ENCODE assay signal across 11 cellular contexts in genomic region chr16:31182391-31182790, GRCh38. TPM values are rescaled to one million over a fixed set of nuclear protein-coding genes. Genes with fewer than 3 reads are reported as not detected.
DNase-seq lines count a peak whose midpoint lies in the region; ATAC-seq and TF ChIP-seq lines count a peak whose summit lies in the region.
"Had no signal": no experiment of that assay in that cellular context is flagged by ENCODE, and none has a peak within 500 bp of the region (broad histone marks: within the 10 kb centered on the region; RNA-seq: fewer than 3 reads in every experiment).

No MANE protein-coding gene starts in this region.

- ATAC-seq in HG02885 (IDR thresholded peaks at IDR 0.05; ENCODE audit: poor library complexity, unreplicated experiment) (no peak), GM19467 (IDR thresholded peaks at IDR 0.05; ENCODE audit: unreplicated experiment) (no peak), HG03175 (IDR thresholded peaks at IDR 0.05; ENCODE audit: unreplicated experiment) (no peak)

- POLR2A ChIA-PET in Caco-2 (lab: Charles Lee): no interaction called here

- no peak for TF ChIP-seq CTCF in Caco-2 (IDR thresholded peaks at IDR 0.05; ENCODE audit: insufficient read depth in 1 of 2, low read depth in 1 of 2, low read length in 1 of 2, severe bottlenecking in 1 of 2, unreplicated experiment in 1 of 2)
- no peak for TF ChIP-seq CTCF in neutrophil (IDR thresholded peaks at IDR 0.05)

- 48 to 51% methylated on average over 7 of the region's 7 CpGs for WGBS in ectodermal cell, 2 experiments

- H3K4me3 ChIP-seq in Caco-2 (ENCODE audit: low read depth, low read length) (no peak overlapping the region), NT2/D1 (ENCODE audit: insufficient read length, low read depth) (peak overlapping the region; percentile 97), ectodermal cell (ENCODE audit: insufficient read depth, low read depth, low read length) (peak overlapping the region; percentile 98), neutrophil (ENCODE audit: low read depth in 1 of 2, low read length in 1 of 2) (peak overlapping the region; percentile 94 to 96)

- H3K27ac Mint-ChIP-seq in Caco-2 (ENCODE audit: unreplicated experiment): no peak overlapping the region

- BruUV-seq in Caco-2 (replicated peaks; lab: Mats Ljungman, UMichigan): no TSS peak

- H3K4me3 Mint-ChIP-seq in Caco-2 (ENCODE audit: unreplicated experiment): peak overlapping the region; percentile 97

- peak overlapping the region; percentile 77 for H3K9ac ChIP-seq in NT2/D1 (ENCODE audit: insufficient read length, low read depth)

- H3K36me3 Mint-ChIP-seq in Caco-2 (ENCODE audit: insufficient read depth, unreplicated experiment): peaks cover 83% of the 10 kb centered on the region

- peaks cover 13% of the 10 kb centered on the region for H3K4me1 Mint-ChIP-seq in Caco-2 (ENCODE audit: low read depth, unreplicated experiment)

- no peaks in the 10 kb centered on the region for H3K27me3 Mint-ChIP-seq in Caco-2 (ENCODE audit: insufficient read depth, unreplicated experiment)

- intact Hi-C loops in Caco-2 (cut with micrococcal nuclease; ENCODE audit: unreplicated experiment): no loop called here

- H3K4me1 ChIP-seq in Caco-2 (no peaks in the 10 kb centered on the region), NT2/D1 (ENCODE audit: insufficient read depth, insufficient read length) (peaks cover 11% of the 10 kb centered on the region), ectodermal cell (ENCODE audit: control insufficient read depth, insufficient read depth, low read length) (peaks cover 7% of the 10 kb centered on the region), neutrophil (ENCODE audit: control insufficient read depth in 1 of 2, insufficient read depth in 1 of 2, low read depth in 1 of 2, low read length in 1 of 2) (peaks cover 54 to 62% of the 10 kb centered on the region in 2 experiments)

- H3K27me3 ChIP-seq in Caco-2 (replicated peaks; ENCODE audit: control insufficient read depth, insufficient read depth, low read length) (no peaks in the 10 kb centered on the region), NT2/D1 (ENCODE audit: insufficient read depth, insufficient read length) (no peaks in the 10 kb centered on the region), ectodermal cell (ENCODE audit: control insufficient read depth, insufficient read depth, low read length, poor library complexity, severe bottlenecking) (no peaks in the 10 kb centered on the region), neutrophil (no peaks in the 10 kb centered on the region)
- H3K27me3 ChIP-seq: uterus had no signal

- H3K36me3 ChIP-seq in Caco-2 (ENCODE audit: control insufficient read depth, insufficient read depth, low read length) (peaks cover 2% of the 10 kb centered on the region), NT2/D1 (ENCODE audit: insufficient read depth, insufficient read length, low read length) (peaks cover 68% of the 10 kb centered on the region), ectodermal cell (ENCODE audit: control insufficient read depth, insufficient read depth, low read length) (peaks cover 35% of the 10 kb centered on the region), neutrophil (peaks cover 49% of the 10 kb centered on the region)
- H3K36me3 ChIP-seq: uterus had no signal

- H3K9me3 Mint-ChIP-seq in Caco-2 (ENCODE audit: unreplicated experiment): no peaks in the 10 kb centered on the region

- no peak overlapping the region for H3K27ac ChIP-seq in ectodermal cell (ENCODE audit: insufficient read depth, low read depth, low read length, poor library complexity, severe bottlenecking)
- H3K27ac ChIP-seq in neutrophil: peak overlapping the region; percentile 93
- H3K27ac ChIP-seq: uterus had no signal

- CTCF ChIA-PET in Caco-2 (lab: Charles Lee): no interaction called here

- no peaks in the 10 kb centered on the region for H3K9me3 ChIP-seq in Caco-2
- H3K9me3 ChIP-seq in NT2/D1 (ENCODE audit: insufficient read depth, low read length): no peaks in the 10 kb centered on the region
- H3K9me3 ChIP-seq in ectodermal cell (ENCODE audit: control insufficient read depth, low read length): no peaks in the 10 kb centered on the region
- H3K9me3 ChIP-seq in neutrophil: no peaks in the 10 kb centered on the region
- H3K9me3 ChIP-seq: uterus had no signal

- DNase-seq in Caco-2: no peak
- DNase-seq in NT2/D1 (ENCODE audit: low read depth, low spot score): no peak
- no peak for DNase-seq in GM19240 (ENCODE audit: insufficient read length, low spot score)
- DNase-seq: uterus had no signal

RNA-seq across cellular contexts. Expression of gene FUS, which starts 2.5 kb away (rescaled TPM):
- 489 and 490 TPM in 2 replicates for total RNA-seq in Caco-2 (2022)
- 960 TPM for polyA plus RNA-seq in ectodermal cell (2013, experiment 1 of 4)
- 1,022 TPM for polyA plus RNA-seq in ectodermal cell (2013, experiment 2 of 4)
- polyA plus RNA-seq in ectodermal cell (2013, experiment 3 of 4): 547 TPM
- polyA plus RNA-seq in ectodermal cell (2013, experiment 4 of 4): 612 TPM

RNA-seq across cellular contexts. Expression of gene PYCARD, which starts 20.2 kb away (rescaled TPM):
- total RNA-seq in Caco-2 (2022): 0.49 and 0.84 TPM in 2 replicates
- polyA plus RNA-seq in ectodermal cell (2013, experiment 1 of 4): 0.48 TPM
- 1.1 TPM for polyA plus RNA-seq in ectodermal cell (2013, experiment 2 of 4)
- polyA plus RNA-seq in ectodermal cell (2013, experiment 3 of 4): 0.69 TPM
- polyA plus RNA-seq in ectodermal cell (2013, experiment 4 of 4): 0.28 TPM

RNA-seq across cellular contexts. Expression of gene TRIM72, which starts 31.5 kb away (rescaled TPM):
- total RNA-seq in Caco-2 (2022): 0.07 TPM in 2 replicates
- not detected for polyA plus RNA-seq in ectodermal cell (2013, experiment 1 of 4)
- not detected for polyA plus RNA-seq in ectodermal cell (2013, experiment 2 of 4)
- not detected for polyA plus RNA-seq in ectodermal cell (2013, experiment 3 of 4)
- polyA plus RNA-seq in ectodermal cell (2013, experiment 4 of 4): not detected

RNA-seq across cellular contexts. Expression of gene PRSS36, which starts 32.5 kb away (rescaled TPM):
- total RNA-seq in Caco-2 (2022): 1.4 and 1.6 TPM in 2 replicates
- 0.98 TPM for polyA plus RNA-seq in ectodermal cell (2013, experiment 1 of 4)
- 0.82 TPM for polyA plus RNA-seq in ectodermal cell (2013, experiment 2 of 4)
- 0.59 TPM for polyA plus RNA-seq in ectodermal cell (2013, experiment 3 of 4)
- 1.1 TPM for polyA plus RNA-seq in ectodermal cell (2013, experiment 4 of 4)

RNA-seq across cellular contexts. Expression of gene PYDC1, which starts 34.5 kb away (rescaled TPM):
- not detected in 2 replicates for total RNA-seq in Caco-2 (2022)
- polyA plus RNA-seq in ectodermal cell (2013, experiment 1 of 4): not detected
- polyA plus RNA-seq in ectodermal cell (2013, experiment 2 of 4): not detected
- not detected for polyA plus RNA-seq in ectodermal cell (2013, experiment 3 of 4)
- polyA plus RNA-seq in ectodermal cell (2013, experiment 4 of 4): not detected
- total RNA-seq: LHCN-M2, liver, uterus had no signal
- polyA plus RNA-seq: liver had no signal
